10 cellular contexts compared by ENCODE assay signal in the genomic region with DNA sequence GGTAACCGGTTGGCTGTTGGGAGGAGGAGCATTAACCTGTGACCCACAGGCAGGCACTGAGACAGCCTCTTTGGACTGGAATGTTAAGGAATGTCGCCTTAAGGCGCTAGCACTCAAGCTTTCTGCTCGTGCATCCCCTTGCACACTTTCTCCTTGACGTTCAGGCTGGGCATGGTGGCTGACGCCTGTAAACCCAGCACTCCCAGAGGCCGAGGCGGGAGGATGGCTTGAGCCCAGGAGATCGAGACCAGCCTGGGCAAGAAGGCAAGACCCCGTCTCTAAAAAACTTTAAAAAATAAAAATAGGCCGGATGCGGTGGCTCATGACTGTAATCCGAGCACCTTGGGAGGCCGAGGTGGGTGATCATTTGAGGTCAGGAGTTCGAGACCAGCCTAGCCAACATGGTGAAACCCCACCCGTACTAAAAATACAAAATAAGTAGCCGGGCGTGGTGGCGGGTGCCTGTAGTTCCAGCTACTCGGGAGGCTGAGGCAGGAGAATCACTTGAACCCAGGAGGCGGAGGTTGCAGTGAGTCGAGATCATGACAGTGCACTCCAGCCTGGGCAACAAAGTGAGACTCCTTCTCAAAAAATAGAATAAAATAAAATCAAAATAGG. TPM values are rescaled to one million over a fixed set of nuclear protein-coding genes. Genes with fewer than 3 reads are reported as not detected.
DNase-seq lines count a peak whose midpoint lies in the region; ATAC-seq and TF ChIP-seq lines count a peak whose summit lies in the region.
"Had no signal": no experiment of that assay in that cellular context is flagged by ENCODE, and none has a peak within 500 bp of the region (broad histone marks: within the 10 kb centered on the region; RNA-seq: fewer than 3 reads in every experiment).

No MANE protein-coding gene starts in this region.

- TF ChIP-seq CTCF in heart left ventricle (IDR thresholded peaks at IDR 0.05), result no peak
- TF ChIP-seq CTCF in right atrium auricular region (IDR thresholded peaks at IDR 0.05), result no peak
- no peak for TF ChIP-seq CTCF in tibial nerve (IDR thresholded peaks at IDR 0.05)
- TF ChIP-seq CTCF in testis (IDR thresholded peaks at IDR 0.05), result no peak

- no peak for DNase-seq in heart left ventricle
- DNase-seq in right atrium auricular region (ENCODE audit: low spot score), result no peak
- DNase-seq in adipocyte (ENCODE audit: low read depth), result no peak
- peak; percentile 88 for DNase-seq in islet precursor cell
- DNase-seq in tibial nerve (ENCODE audit: low spot score in 2 of 2), result no peak
- no peak for DNase-seq in NCI-H82 (lab: John Stamatoyannopoulos, UW)
- DNase-seq in testis, result no peak
- DNase-seq: activated gamma-delta T cell; stimulated activated CD4-positive, alpha-beta T cell treated with anti-CD3 and anti-CD28 coated beads, Interleukin-2, amount 100 ng/mL, for 48 hours had no signal

- no peak for TF ChIP-seq POLR2A in heart left ventricle (IDR thresholded peaks at IDR 0.05)
- TF ChIP-seq POLR2A in tibial nerve (IDR thresholded peaks at IDR 0.05), result no peak
- no peak for TF ChIP-seq POLR2A in testis (IDR thresholded peaks at IDR 0.05)

- H3K9me3 ChIP-seq in heart left ventricle (no peaks in the 10 kb centered on the region), right atrium auricular region (no peaks in the 10 kb centered on the region), adipocyte (ENCODE audit: control insufficient read depth, low read length) (no peaks in the 10 kb centered on the region), tibial nerve (no peaks in the 10 kb centered on the region), testis (no peaks in the 10 kb centered on the region)

- no peak overlapping the region for H3K9ac ChIP-seq in adipocyte (ENCODE audit: low read length)

- H3K36me3 ChIP-seq in heart left ventricle (peaks cover 0 to 22% (median under 1%) of the 10 kb centered on the region in 9 donors), right atrium auricular region (no peaks in the 10 kb centered on the region), adipocyte (ENCODE audit: control insufficient read depth, insufficient read depth, low read length, severe bottlenecking) (no peaks in the 10 kb centered on the region), tibial nerve (peaks cover 0 to 19% (median 0%) of the 10 kb centered on the region in 3 donors), testis (ENCODE audit: low read depth, missing control alignments) (no peaks in the 10 kb centered on the region)

- ATAC-seq in heart left ventricle (no peak), GM18511 (IDR thresholded peaks at IDR 0.05; ENCODE audit: unreplicated experiment) (no peak)

- 88 to 91% (median 89%) methylated on average over 22 of the region's 22 CpGs for WGBS in heart left ventricle, 4 donors
- 82 to 84% methylated on average over 22 of the region's 22 CpGs for WGBS in tibial nerve, 2 donors
- WGBS in testis, 2 donors, result 65 to 76% methylated on average over 19 to 22 of the region's 22 CpGs

- TF ChIP-seq EP300 in tibial nerve (IDR thresholded peaks at IDR 0.05), result no peak

- H3K4me3 ChIP-seq in heart left ventricle, result peak overlapping the region in 10 of 12 donors; percentile 74 to 99 (median 94)
- peak overlapping the region in 1 of 2 donors; percentile 93 for H3K4me3 ChIP-seq in right atrium auricular region
- peak overlapping the region; percentile 90 for H3K4me3 ChIP-seq in adipocyte (ENCODE audit: low read length)
- peak overlapping the region; percentile 79 to 99 (median 82) for H3K4me3 ChIP-seq in tibial nerve
- H3K4me3 ChIP-seq in testis, result peak overlapping the region in 1 of 2 donors; percentile 94

- H3K27ac ChIP-seq in heart left ventricle (no peak overlapping the region), right atrium auricular region (no peak overlapping the region), tibial nerve (peak overlapping the region in 1 of 4 donors; percentile 3), testis (no peak overlapping the region)

- H3K4me1 ChIP-seq in heart left ventricle, result peaks cover 8 to 56% (median 42%) of the 10 kb centered on the region in 12 donors
- peaks cover 0 to 56% of the 10 kb centered on the region in 2 donors for H3K4me1 ChIP-seq in right atrium auricular region
- H3K4me1 ChIP-seq in adipocyte (ENCODE audit: control insufficient read depth, insufficient read depth, low read length), result peaks cover 23% of the 10 kb centered on the region
- peaks cover 0 to 64% (median 37%) of the 10 kb centered on the region in 4 donors for H3K4me1 ChIP-seq in tibial nerve
- peaks cover 29% of the 10 kb centered on the region for H3K4me1 ChIP-seq in testis

- H3K27me3 ChIP-seq in heart left ventricle (no peaks in the 10 kb centered on the region), right atrium auricular region (no peaks in the 10 kb centered on the region), adipocyte (replicated peaks; ENCODE audit: control insufficient read depth, insufficient read depth, low read length) (no peaks in the 10 kb centered on the region), tibial nerve (no peaks in the 10 kb centered on the region), testis (no peaks in the 10 kb centered on the region)

- intact Hi-C loops in heart left ventricle (cut with DNase I) (no loop called here), testis (cut with DNase I; ENCODE audit: low total_unique reads) (no loop called here)

RNA-seq across cellular contexts. Expression of gene GID8, which starts 1.9 kb away (rescaled TPM):
- 10 to 100 TPM; 14.7 to 22.2 (median 16.3) TPM for total RNA-seq in heart left ventricle
- polyA plus RNA-seq in heart left ventricle, result 10 to 100 TPM in 1 of 2 donors, 1 to 10 TPM in 1; 6.2 to 15.8 TPM
- total RNA-seq in right atrium auricular region, result 10 to 100 TPM; 16.8 to 18.7 TPM
- total RNA-seq in tibial nerve, result 10 to 100 TPM; 23.4 to 33.4 (median 29.7) TPM
- total RNA-seq in testis, result 10 to 100 TPM; 41.9 to 42.6 TPM
- 27.3 TPM for polyA plus RNA-seq in testis (ENCODE audit: insufficient read depth, low read depth, low replicate concordance)

RNA-seq across cellular contexts. Expression of gene DIDO1, which starts 9.8 kb away (rescaled TPM):
- 10 to 100 TPM; 27.5 to 46.2 (median 38.9) TPM for total RNA-seq in heart left ventricle
- polyA plus RNA-seq in heart left ventricle, result 10 to 100 TPM; 16.5 to 20.1 TPM
- total RNA-seq in right atrium auricular region, result 10 to 100 TPM; 34.7 to 37.5 TPM
- 10 to 100 TPM; 64.5 to 89.7 (median 78.9) TPM for total RNA-seq in tibial nerve
- 10 to 100 TPM; 98.6 to 99.7 TPM for total RNA-seq in testis
- polyA plus RNA-seq in testis (ENCODE audit: insufficient read depth, low read depth, low replicate concordance), result 50.5 TPM

RNA-seq across cellular contexts. Expression of gene SLC17A9, which starts 16.4 kb away (rescaled TPM):
- total RNA-seq in heart left ventricle, result 1 to 10 TPM in 3 of 9 donors, under 1 TPM in 6; 0.16 to 6.6 (median 0.67) TPM
- polyA plus RNA-seq in heart left ventricle, result 1 to 10 TPM; 1.7 to 2.6 TPM
- total RNA-seq in right atrium auricular region, result 1 to 10 TPM; 1.3 to 1.8 TPM
- total RNA-seq in tibial nerve, result 10 to 100 TPM in 1 of 4 donors, 1 to 10 TPM in 3; 3.9 to 13.5 (median 4.5) TPM
- 1 to 10 TPM; 2.9 to 3.2 TPM for total RNA-seq in testis
- polyA plus RNA-seq in testis (ENCODE audit: insufficient read depth, low read depth, low replicate concordance), result 2.1 TPM
